In the genomic region with DNA sequence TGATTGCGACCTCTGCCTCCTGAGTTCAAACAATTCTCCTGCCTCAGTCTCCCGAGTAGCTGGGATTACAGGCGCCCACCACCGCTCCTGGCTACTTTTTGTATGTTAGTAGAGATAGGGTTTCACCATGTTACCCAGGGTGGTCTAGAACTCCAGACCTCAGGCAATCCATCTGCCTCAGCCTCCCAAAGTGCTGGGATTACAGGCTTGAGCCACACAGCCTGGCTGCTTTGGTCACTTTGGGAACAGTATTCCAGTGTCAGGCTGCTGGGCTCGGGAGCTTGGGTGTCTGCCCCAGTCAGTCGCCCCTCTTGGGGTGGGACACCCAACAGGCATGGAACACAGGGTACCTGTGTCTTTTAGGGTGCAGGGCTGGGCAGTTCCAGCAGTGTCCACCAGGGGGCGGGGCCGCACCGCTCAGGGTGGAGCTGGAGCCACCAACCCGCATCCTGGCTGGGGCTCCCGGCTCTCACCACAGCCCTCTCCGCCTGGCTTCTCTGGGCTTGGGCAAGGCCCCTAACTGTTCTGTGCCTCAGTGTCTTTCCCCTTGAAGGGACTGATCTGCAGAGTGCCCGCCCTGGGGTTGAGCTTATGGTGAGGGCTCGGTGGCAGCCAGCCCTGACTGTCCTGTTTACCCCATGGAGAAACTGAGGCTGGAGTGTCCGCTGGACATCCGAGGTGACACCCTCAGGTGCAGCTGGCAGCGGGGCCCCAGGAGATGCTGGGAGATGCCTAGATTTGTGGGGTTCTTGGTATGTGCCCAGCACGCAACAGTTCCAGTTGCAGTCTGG, we compare ENCODE assay signal across 1 cellular context.
TF ChIP-seq lines count a peak whose summit lies in the region.

No MANE protein-coding gene starts in this region.

TF ChIP-seq in K562, 482 proteins besides CTCF, POLR2A, EP300 and RAD21:
- TF ChIP-seq, protein P1, sequence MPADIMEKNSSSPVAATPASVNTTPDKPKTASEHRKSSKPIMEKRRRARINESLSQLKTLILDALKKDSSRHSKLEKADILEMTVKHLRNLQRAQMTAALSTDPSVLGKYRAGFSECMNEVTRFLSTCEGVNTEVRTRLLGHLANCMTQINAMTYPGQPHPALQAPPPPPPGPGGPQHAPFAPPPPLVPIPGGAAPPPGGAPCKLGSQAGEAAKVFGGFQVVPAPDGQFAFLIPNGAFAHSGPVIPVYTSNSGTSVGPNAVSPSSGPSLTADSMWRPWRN (IDR thresholded peaks at IDR 0.05; ENCODE audit: low read depth): no peak
- TF ChIP-seq ZNF263 (CRISPR knock-in tag; IDR thresholded peaks at IDR 0.05; ENCODE audit: borderline replicate concordance): no peak
- no peak for TF ChIP-seq CREM (IDR thresholded peaks at IDR 0.05; ENCODE audit: low read depth)
- TF ChIP-seq ZC3H4 (CRISPR knock-in tag; IDR thresholded peaks at IDR 0.05; ENCODE audit: borderline replicate concordance): no peak
- TF ChIP-seq PRPF4 (IDR thresholded peaks at IDR 0.05; ENCODE audit: insufficient read depth, low read depth, low read length, poor library complexity, severe bottlenecking): no peak
- TF ChIP-seq XRCC5 (IDR thresholded peaks at IDR 0.05; ENCODE audit: low read depth, low read length): no peak
- no peak for TF ChIP-seq SUPT5H (IDR thresholded peaks at IDR 0.05)
- no peak for TF ChIP-seq PHF21A (IDR thresholded peaks at IDR 0.05; ENCODE audit: borderline replicate concordance, low read depth)
